8 cellular contexts compared by ENCODE assay signal in genomic region chr19:29606420-29606747, GRCh38. TPM values are rescaled to one million over a fixed set of nuclear protein-coding genes. Genes with fewer than 3 reads are reported as not detected.
DNase-seq lines count a peak whose midpoint lies in the region; ATAC-seq and TF ChIP-seq lines count a peak whose summit lies in the region.

No MANE protein-coding gene starts in this region.

- DNase-seq in HFFc6 = no peak
- DNase-seq in activated CD4-positive, alpha-beta memory T cell treated with anti-CD3 and anti-CD28 coated beads, Interleukin-2, amount 10 ng/mL, durations not matched to agents 7 days and 5 days = no peak
- peak in 1 of 3 donors; percentile 36 for DNase-seq in right cardiac atrium
- no peak for DNase-seq in stimulated activated effector memory CD8-positive, alpha-beta T cell treated with anti-CD3 and anti-CD28 coated beads, Interleukin-12 subunit alpha, Interleukin-12 subunit beta, amount 100 ng/mL, for 72 hours (ENCODE audit: low spot score in 2 of 2)
- no peak for DNase-seq in ureter (ENCODE audit: low spot score)
- no peak for DNase-seq in mesenteric fat pad (ENCODE audit: low spot score)
- no peak for DNase-seq in activated CD4-positive, CD25-positive, alpha-beta regulatory T cell (lab: John Stamatoyannopoulos, UW)

- peak in 1 of 2 donors; percentile 53 for ATAC-seq in right cardiac atrium
- peak; percentile 31 for ATAC-seq in stimulated activated effector memory CD8-positive, alpha-beta T cell treated with anti-CD3 and anti-CD28 coated beads, Interleukin-12 subunit alpha, Interleukin-12 subunit beta, amount 100 ng/mL, for 72 hours

- H3K36me3 ChIP-seq in BLaER1 = peaks cover 26% of the 10 kb centered on the region

- peaks cover 7% of the 10 kb centered on the region for H3K4me1 Mint-ChIP-seq in HFFc6 (ENCODE audit: low read depth)
- H3K4me1 Mint-ChIP-seq in activated CD4-positive, alpha-beta memory T cell treated with anti-CD3 and anti-CD28 coated beads, Interleukin-2, amount 10 ng/mL, durations not matched to agents 7 days and 5 days = peaks cover 38% of the 10 kb centered on the region
- peaks cover 32% of the 10 kb centered on the region for H3K4me1 Mint-ChIP-seq in stimulated activated effector memory CD8-positive, alpha-beta T cell treated with anti-CD3 and anti-CD28 coated beads, Interleukin-12 subunit alpha, Interleukin-12 subunit beta, amount 100 ng/mL, for 72 hours

- H3K27ac Mint-ChIP-seq in HFFc6 = peak overlapping the region; percentile 99
- peak overlapping the region; percentile 99 for H3K27ac Mint-ChIP-seq in activated CD4-positive, alpha-beta memory T cell treated with anti-CD3 and anti-CD28 coated beads, Interleukin-2, amount 10 ng/mL, durations not matched to agents 7 days and 5 days
- H3K27ac Mint-ChIP-seq in stimulated activated effector memory CD8-positive, alpha-beta T cell treated with anti-CD3 and anti-CD28 coated beads, Interleukin-12 subunit alpha, Interleukin-12 subunit beta, amount 100 ng/mL, for 72 hours = peak overlapping the region; percentile 100

- 2% methylated on average over 12 of the region's 12 CpGs for WGBS in right cardiac atrium

- H3K4me2 ChIP-seq in BLaER1 = peak overlapping the region; percentile 92

- H3K36me3 Mint-ChIP-seq in HFFc6 (ENCODE audit: low read depth) = peaks cover 6% of the 10 kb centered on the region; the same call in 1 of the 2 replicates
- H3K36me3 Mint-ChIP-seq in activated CD4-positive, alpha-beta memory T cell treated with anti-CD3 and anti-CD28 coated beads, Interleukin-2, amount 10 ng/mL, durations not matched to agents 7 days and 5 days (ENCODE audit: low read depth) = peaks cover 30% of the 10 kb centered on the region
- peaks cover 37% of the 10 kb centered on the region for H3K36me3 Mint-ChIP-seq in stimulated activated effector memory CD8-positive, alpha-beta T cell treated with anti-CD3 and anti-CD28 coated beads, Interleukin-12 subunit alpha, Interleukin-12 subunit beta, amount 100 ng/mL, for 72 hours

- no peak for TF ChIP-seq CTCF in HFFc6 (IDR thresholded peaks at IDR 0.05)

- peaks cover 6% of the 10 kb centered on the region for H3K27me3 Mint-ChIP-seq in HFFc6 (ENCODE audit: insufficient read depth)
- H3K27me3 Mint-ChIP-seq in activated CD4-positive, alpha-beta memory T cell treated with anti-CD3 and anti-CD28 coated beads, Interleukin-2, amount 10 ng/mL, durations not matched to agents 7 days and 5 days = no peaks in the 10 kb centered on the region

- peak overlapping the region; percentile 100 for H3K4me3 Mint-ChIP-seq in HFFc6
- peak overlapping the region; percentile 99 for H3K4me3 Mint-ChIP-seq in activated CD4-positive, alpha-beta memory T cell treated with anti-CD3 and anti-CD28 coated beads, Interleukin-2, amount 10 ng/mL, durations not matched to agents 7 days and 5 days
- H3K4me3 Mint-ChIP-seq in stimulated activated effector memory CD8-positive, alpha-beta T cell treated with anti-CD3 and anti-CD28 coated beads, Interleukin-12 subunit alpha, Interleukin-12 subunit beta, amount 100 ng/mL, for 72 hours = peak overlapping the region; percentile 99

- POLR2A ChIA-PET in activated CD4-positive, alpha-beta memory T cell treated with anti-CD3 and anti-CD28 coated beads, Interleukin-2, amount 10 ng/mL, durations not matched to agents 7 days and 5 days (lab: Charles Lee) = interaction anchor here (0.7 to 5.8 kb wide), 37 partner anchors 8 to 338 kb away, joined by 3 to 143 read pairs (median 5); partner anchors contain the start of genes C19orf12, PLEKHF1 and URI1

- no peaks in the 10 kb centered on the region for H4K20me1 ChIP-seq in BLaER1

- no peaks in the 10 kb centered on the region for H3K9me3 Mint-ChIP-seq in HFFc6
- H3K9me3 Mint-ChIP-seq in activated CD4-positive, alpha-beta memory T cell treated with anti-CD3 and anti-CD28 coated beads, Interleukin-2, amount 10 ng/mL, durations not matched to agents 7 days and 5 days = no peaks in the 10 kb centered on the region
- H3K9me3 Mint-ChIP-seq in stimulated activated effector memory CD8-positive, alpha-beta T cell treated with anti-CD3 and anti-CD28 coated beads, Interleukin-12 subunit alpha, Interleukin-12 subunit beta, amount 100 ng/mL, for 72 hours = no peaks in the 10 kb centered on the region

- H3K27ac ChIP-seq in BLaER1 (peak overlapping the region; percentile 89), right cardiac atrium (ENCODE audit: low read length) (peak overlapping the region; percentile 80)

- H3K27me3 ChIP-seq in BLaER1 (no peaks in the 10 kb centered on the region), right cardiac atrium (ENCODE audit: control insufficient read depth, insufficient read depth) (no peaks in the 10 kb centered on the region)

- intact Hi-C loops in right cardiac atrium (cut with DNase I) = no loop called here

- H3K4me3 ChIP-seq in BLaER1 = peak overlapping the region; percentile 88
- peak overlapping the region; percentile 85 for H3K4me3 ChIP-seq in right cardiac atrium (ENCODE audit: low read length)

- CTCF ChIA-PET in activated CD4-positive, alpha-beta memory T cell treated with anti-CD3 and anti-CD28 coated beads, Interleukin-2, amount 10 ng/mL, durations not matched to agents 7 days and 5 days (lab: Charles Lee) = interaction anchor here (0.5 to 9.6 kb wide), 14 partner anchors 8 to 335 kb away, joined by 3 to 178 read pairs (median 6); partner anchors contain the start of genes C19orf12, PLEKHF1 and URI1

- H3K9ac ChIP-seq in BLaER1 = peak overlapping the region; percentile 87

- H3K4me1 ChIP-seq in BLaER1 (peaks cover 40% of the 10 kb centered on the region), right cardiac atrium (ENCODE audit: control insufficient read depth, insufficient read depth, low read length) (no peaks in the 10 kb centered on the region)

- H3K9me3 ChIP-seq in BLaER1 = no peaks in the 10 kb centered on the region
- no peaks in the 10 kb centered on the region for H3K9me3 ChIP-seq in right cardiac atrium (ENCODE audit: control insufficient read depth, low read length)

RNA-seq across cellular contexts. Expression of gene POP4, which starts 0.3 kb away (rescaled TPM):
- 100 to 1,000 TPM in 2 of 6 experiments, 10 to 100 TPM in 4; 73.9 to 104 (median 88.8) TPM for total RNA-seq in HFFc6 (2021; fragmentation: NEBNext Ultra II Directional; extraction: Animal tissue kit (Norgen Biotek cat#: 25700))
- 10 to 100 TPM; 86.8 to 94.4 TPM for total RNA-seq in activated CD4-positive, alpha-beta memory T cell treated with anti-CD3 and anti-CD28 coated beads, Interleukin-2, amount 10 ng/mL, durations not matched to agents 7 days and 5 days
- total RNA-seq in right cardiac atrium (10 to 100 TPM; 50.2 to 67.8 (median 55.1) TPM), ureter (61.5 TPM), mesenteric fat pad (57.4 TPM)
- polyA plus RNA-seq in right cardiac atrium = 78.3 TPM

RNA-seq across cellular contexts. Expression of gene PLEKHF1, which starts 58.9 kb away (rescaled TPM):
- total RNA-seq in HFFc6 (2021; fragmentation: NEBNext Ultra II Directional; extraction: Animal tissue kit (Norgen Biotek cat#: 25700)) = 1 to 10 TPM; 1.4 to 2.8 (median 2.6) TPM
- 10 to 100 TPM; 53.1 to 53.9 TPM for total RNA-seq in activated CD4-positive, alpha-beta memory T cell treated with anti-CD3 and anti-CD28 coated beads, Interleukin-2, amount 10 ng/mL, durations not matched to agents 7 days and 5 days
- 10 to 100 TPM; 25.1 to 44.1 (median 31.0) TPM for total RNA-seq in right cardiac atrium
- 40.6 TPM for polyA plus RNA-seq in right cardiac atrium
- total RNA-seq in ureter = 27.1 TPM
- total RNA-seq in mesenteric fat pad = 9.1 TPM
